ENCODE assay signal across 29 cellular contexts in genomic region chr2:113981404-113982134, GRCh38.
DNase-seq lines count a peak whose midpoint lies in the region; ATAC-seq, FAIRE-seq and TF ChIP-seq lines count a peak whose summit lies in the region.
"Had no signal": no experiment of that assay in that cellular context is flagged by ENCODE, and none has a peak within 500 bp of the region (broad histone marks: within the 10 kb centered on the region; RNA-seq: fewer than 3 reads in every experiment).

No MANE protein-coding gene starts in this region.

- H3K4me2 ChIP-seq in astrocyte (ENCODE audit: low read length), result peak overlapping the region; percentile 15

- no peaks in the 10 kb centered on the region for H3K9me3 ChIP-seq in astrocyte (ENCODE audit: insufficient read depth, low read depth, low read length)
- H3K9me3 ChIP-seq: body of pancreas, colonic mucosa, prostate gland, SJCRH30, testis, uterus had no signal

- no peaks in the 10 kb centered on the region for H3K79me2 ChIP-seq in astrocyte (ENCODE audit: insufficient read depth, low read length)

- peak overlapping the region; percentile 18 for H3K27ac ChIP-seq in astrocyte (ENCODE audit: low read depth, low read length)
- H3K27ac ChIP-seq: body of pancreas, colonic mucosa, prostate gland, testis, uterus had no signal

- ATAC-seq in sciatic nerve, result peak; percentile 86
- ATAC-seq: activated CD4-positive, CD25-positive, alpha-beta regulatory T cell treated with anti-CD3 and anti-CD28 coated beads, Interleukin-2, amount 50 U/mL, for 24 hours; body of pancreas; esophagus mucosa; Panc1; stimulated activated naive B cell treated with anti-CD40 and anti-IgM and Interleukin-4, amounts not matched to agents 10 μg/mL and 1 μg/mL and 100 μg/mL, for 72 hours; T-cell had no signal

- H3K9ac ChIP-seq in astrocyte (ENCODE audit: low read length), result no peak overlapping the region

- no peak overlapping the region for H3K4me3 Mint-ChIP-seq in astrocyte (ENCODE audit: unreplicated experiment)
- H3K4me3 Mint-ChIP-seq: activated CD4-positive, alpha-beta memory T cell treated with anti-CD3 and anti-CD28 coated beads, Interleukin-2, amount 10 ng/mL, durations not matched to agents 7 days and 5 days; activated naive CD8-positive, alpha-beta T cell treated with anti-CD3 and anti-CD28 coated beads, Interleukin-2, amount 10 ng/mL, durations not matched to agents 7 days and 5 days; stimulated activated naive B cell treated with anti-CD40 and anti-IgM and Interleukin-4, amounts not matched to agents 10 μg/mL and 1 μg/mL and 100 μg/mL, for 72 hours; T-cell had no signal

- H3K4me1 ChIP-seq in astrocyte (ENCODE audit: insufficient read depth, low read length), result peaks cover 29% of the 10 kb centered on the region
- H3K4me1 ChIP-seq: colonic mucosa, prostate gland, uterus had no signal

- no peaks in the 10 kb centered on the region for H3K9me3 Mint-ChIP-seq in astrocyte (ENCODE audit: unreplicated experiment)
- H3K9me3 Mint-ChIP-seq: T-cell had no signal

- no peak for FAIRE-seq in astrocyte (lab: Jason Lieb, UNC)
- FAIRE-seq: H1 had no signal

- H3K27me3 Mint-ChIP-seq in astrocyte (ENCODE audit: low read depth, unreplicated experiment), result no peaks in the 10 kb centered on the region
- H3K27me3 Mint-ChIP-seq: activated CD4-positive, alpha-beta memory T cell treated with anti-CD3 and anti-CD28 coated beads, Interleukin-2, amount 10 ng/mL, durations not matched to agents 7 days and 5 days; activated naive CD8-positive, alpha-beta T cell treated with anti-CD3 and anti-CD28 coated beads, Interleukin-2, amount 10 ng/mL, durations not matched to agents 7 days and 5 days; CD4-positive, CD25-positive, alpha-beta regulatory T cell; stimulated activated naive B cell treated with anti-CD40 and anti-IgM and Interleukin-4, amounts not matched to agents 10 μg/mL and 1 μg/mL and 100 μg/mL, for 72 hours; T-cell had no signal

- H3K27me3 ChIP-seq in astrocyte (ENCODE audit: insufficient read depth, low read length), result no peaks in the 10 kb centered on the region
- H3K27me3 ChIP-seq: body of pancreas, colonic mucosa, SJCRH30, testis, uterus had no signal

- no peak overlapping the region for H2AFZ ChIP-seq in astrocyte (ENCODE audit: low read depth, low read length)

- H3K4me1 Mint-ChIP-seq in astrocyte (ENCODE audit: low read depth, unreplicated experiment), result peaks cover 17% of the 10 kb centered on the region
- H3K4me1 Mint-ChIP-seq: T-cell had no signal

- intact Hi-C loops in sciatic nerve (cut with DNase I), result no loop called here

- H3K4me3 ChIP-seq in astrocyte (ENCODE audit: insufficient read depth, low read depth, low read length), result no peak overlapping the region
- no peak overlapping the region for H3K4me3 ChIP-seq in fibroblast of the aortic adventitia (ENCODE audit: low read depth, low read length)
- H3K4me3 ChIP-seq: body of pancreas, colonic mucosa, prostate gland, SJCRH30, testis, uterus had no signal

- TF ChIP-seq CTCF in astrocyte (IDR thresholded peaks at IDR 0.05; ENCODE audit: insufficient read depth, low read depth, low read length), result no peak
- no peak for TF ChIP-seq CTCF in fibroblast of the aortic adventitia (IDR thresholded peaks at IDR 0.05; ENCODE audit: insufficient read depth, low read length)

- H4K20me1 ChIP-seq in astrocyte (ENCODE audit: insufficient read depth, low read length), result peaks cover 3% of the 10 kb centered on the region

- no peaks in the 10 kb centered on the region for H3K36me3 ChIP-seq in astrocyte (ENCODE audit: insufficient read depth, low read length)
- H3K36me3 ChIP-seq: colonic mucosa, prostate gland, SJCRH30, uterus had no signal

- H3K27ac Mint-ChIP-seq in astrocyte (ENCODE audit: unreplicated experiment), result no peak overlapping the region
- H3K27ac Mint-ChIP-seq: activated CD4-positive, alpha-beta memory T cell treated with anti-CD3 and anti-CD28 coated beads, Interleukin-2, amount 10 ng/mL, durations not matched to agents 7 days and 5 days; activated naive CD8-positive, alpha-beta T cell treated with anti-CD3 and anti-CD28 coated beads, Interleukin-2, amount 10 ng/mL, durations not matched to agents 7 days and 5 days; T-cell had no signal

- DNase-seq in EH (ENCODE audit: low read depth) (peak; percentile 44), astrocyte (ENCODE audit: low read depth) (peak; percentile 37), fibroblast of the aortic adventitia (ENCODE audit: low read depth) (peak; percentile 77), sciatic nerve (ENCODE audit: low spot score) (no peak), mesenteric fat pad (ENCODE audit: low spot score) (no peak), DMS53 (lab: John Stamatoyannopoulos, UW) (no peak), midbrain (lab: John Stamatoyannopoulos, UW) (no peak)
- DNase-seq: activated CD4-positive, alpha-beta memory T cell treated with anti-CD3 and anti-CD28 coated beads, Interleukin-2, amount 10 ng/mL, durations not matched to agents 7 days and 5 days; activated naive CD8-positive, alpha-beta T cell treated with anti-CD3 and anti-CD28 coated beads, Interleukin-2, amount 10 ng/mL, durations not matched to agents 7 days and 5 days; body of pancreas; CD4-positive, CD25-positive, alpha-beta regulatory T cell; colonic mucosa; DMS 273 treated with DMSO at 0.1 percent for 48 hours; effector memory CD4-positive, alpha-beta T cell; KBM-7; NCI-H1436 treated with DMSO at 0.1 percent for 48 hours; NCI-H510A; NK-92 treated with Interleukin-12 subunit alpha and Interleukin-12 subunit beta, amount 100 ng/mL, for 24 hours; stimulated activated CD4-positive, alpha-beta T cell treated with anti-CD3 and anti-CD28 coated beads, Interleukin-2, amount 100 ng/mL, for 48 hours; stimulated activated naive B cell treated with anti-CD40 and anti-IgM and Interleukin-4, amounts not matched to agents 10 μg/mL and 1 μg/mL and 100 μg/mL, for 72 hours; T-cell; testis; uterus had no signal

- H3K36me3 Mint-ChIP-seq in astrocyte (ENCODE audit: low read depth, unreplicated experiment), result peaks cover 32% of the 10 kb centered on the region

Comparison
In these comparisons a context has a peak if more than half of its experiments do, and no peak if none do; other contexts are left out.
1. DNase-seq: peak in EH (single experiment), astrocyte (single experiment) and fibroblast of the aortic adventitia (single experiment); none in sciatic nerve (single experiment), mesenteric fat pad (single experiment), DMS53 (single experiment) and midbrain (single experiment).